ENCODE assay signal across 7 cellular contexts in genomic region chr2:42382144-42382543, GRCh38.
"Had no signal": no experiment of that assay in that cellular context is flagged by ENCODE, and none has a peak within 500 bp of the region (broad histone marks: within the 10 kb centered on the region; RNA-seq: fewer than 3 reads in every experiment).

No MANE protein-coding gene starts in this region.

- DNase-seq: H9, HCEC 1CT, IMR-90 had no signal

- H2AFZ ChIP-seq: GM23338 had no signal

- FAIRE-seq: H1, H54, HTR-8/SVneo had no signal

- H3K4me3 ChIP-seq: GM23338 had no signal

- H3K4me2 ChIP-seq: GM23338 had no signal

- H3K9me3 Mint-ChIP-seq: GM23338, H9 had no signal

- H3K27ac Mint-ChIP-seq: GM23338, H9 had no signal

- ATAC-seq: GM23338 had no signal

- H3K4me3 Mint-ChIP-seq: GM23338, H9 had no signal
